In the genomic region with DNA sequence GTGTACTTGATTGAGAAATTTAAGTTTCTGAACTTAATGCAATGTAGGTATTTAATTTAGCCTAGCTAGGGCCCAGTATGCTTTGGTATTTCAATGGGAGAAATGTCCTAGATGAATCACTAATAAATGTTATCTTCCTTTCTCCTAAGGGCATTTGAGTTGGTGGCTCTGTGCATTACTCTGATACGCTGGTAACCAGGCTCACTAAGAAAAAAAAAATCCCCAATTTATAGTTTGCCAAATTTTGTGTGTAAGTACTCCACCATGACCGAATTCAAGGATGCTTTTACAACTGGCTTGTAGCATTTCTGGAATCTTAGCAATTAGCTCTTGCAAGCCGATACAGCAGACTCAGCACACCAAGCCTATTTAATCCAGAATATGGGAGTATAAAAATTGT, we compare ENCODE assay signal across 18 cellular contexts.
A peak's percentile ranks its signal among the peaks of the same experiment; 100 is the strongest.
DNase-seq lines count a peak whose midpoint lies in the region; ATAC-seq and TF ChIP-seq lines count a peak whose summit lies in the region.
"Had no signal": no experiment of that assay in that cellular context is flagged by ENCODE, and none has a peak within 500 bp of the region (broad histone marks: within the 10 kb centered on the region; RNA-seq: fewer than 3 reads in every experiment).

No MANE protein-coding gene starts in this region.

- H3K4me1 ChIP-seq in CD4-positive, CD25-positive, alpha-beta regulatory T cell (ENCODE audit: control insufficient read depth, insufficient read depth, low read length, poor library complexity, severe bottlenecking), result peaks cover 14% of the 10 kb centered on the region
- H3K4me1 ChIP-seq in GM23248 (ENCODE audit: insufficient read depth) (peaks cover 16% of the 10 kb centered on the region), OCI-LY1 (ENCODE audit: insufficient read depth, low read length, severe bottlenecking) (peaks cover 57% of the 10 kb centered on the region), tibial artery (peaks cover 0 to 47% (median 9%) of the 10 kb centered on the region in 4 donors)

- H3K4me2 ChIP-seq in GM23248 (ENCODE audit: unreplicated experiment) (no peak overlapping the region), OCI-LY1 (ENCODE audit: low read length) (no peak overlapping the region)
- H3K4me2 ChIP-seq: BLaER1, GM23338 had no signal

- H3K79me2 ChIP-seq in GM23248 (ENCODE audit: insufficient read depth) (no peaks in the 10 kb centered on the region), OCI-LY1 (ENCODE audit: insufficient read depth, low read length) (no peaks in the 10 kb centered on the region)

- no peaks in the 10 kb centered on the region for H3K27me3 ChIP-seq in CD4-positive, CD25-positive, alpha-beta regulatory T cell (ENCODE audit: control insufficient read depth, insufficient read depth, low read length)
- no peaks in the 10 kb centered on the region for H3K27me3 ChIP-seq in GM23248 (replicated peaks; ENCODE audit: insufficient read depth)
- no peaks in the 10 kb centered on the region for H3K27me3 ChIP-seq in OCI-LY1 (ENCODE audit: insufficient read depth, low read length)
- H3K27me3 ChIP-seq in tibial artery, result no peaks in the 10 kb centered on the region
- H3K27me3 ChIP-seq: BLaER1 had no signal

- H3K4me3 ChIP-seq in CD4-positive, CD25-positive, alpha-beta regulatory T cell (ENCODE audit: low read depth, low read length), result no peak overlapping the region
- no peak overlapping the region for H3K4me3 ChIP-seq in GM23248
- no peak overlapping the region for H3K4me3 ChIP-seq in OCI-LY1 (ENCODE audit: low read depth, low read length, poor library complexity, severe bottlenecking)
- H3K4me3 ChIP-seq in tibial artery, result no peak overlapping the region
- H3K4me3 ChIP-seq: BLaER1, GM23338 had no signal

- no peak for ATAC-seq in CD4-positive, CD25-positive, alpha-beta regulatory T cell (ENCODE audit: low read depth in 2 of 2)
- ATAC-seq in stimulated activated effector memory CD8-positive, alpha-beta T cell treated with anti-CD3 and anti-CD28 coated beads, Interleukin-12 subunit alpha, Interleukin-12 subunit beta, amount 100 ng/mL, for 72 hours, result no peak
- no peak for ATAC-seq in activated naive CD4-positive, alpha-beta T cell treated with anti-CD3 and anti-CD28 coated beads, Interleukin-2, amount 50 U/mL, for 72 hours
- ATAC-seq in GM21390 (IDR thresholded peaks at IDR 0.05; ENCODE audit: unreplicated experiment), result no peak
- ATAC-seq: GM23338, HCT116 had no signal

- peaks cover 9 to 21% (median 14%) of the 10 kb centered on the region in 4 donors for H3K4me1 Mint-ChIP-seq in CD4-positive, CD25-positive, alpha-beta regulatory T cell
- H3K4me1 Mint-ChIP-seq in stimulated activated effector memory CD8-positive, alpha-beta T cell treated with anti-CD3 and anti-CD28 coated beads, Interleukin-12 subunit alpha, Interleukin-12 subunit beta, amount 100 ng/mL, for 72 hours, result peaks cover 30% of the 10 kb centered on the region
- H3K4me1 Mint-ChIP-seq: GM23338 had no signal

- no peaks in the 10 kb centered on the region for H3K9me3 ChIP-seq in CD4-positive, CD25-positive, alpha-beta regulatory T cell (ENCODE audit: control insufficient read depth in 2 of 2, low read length in 2 of 2)
- H3K9me3 ChIP-seq in GM23248 (ENCODE audit: low read depth) (no peaks in the 10 kb centered on the region), OCI-LY1 (ENCODE audit: low read length) (no peaks in the 10 kb centered on the region), tibial artery (no peaks in the 10 kb centered on the region)

- H3K9me2 ChIP-seq in GM23248 (ENCODE audit: insufficient read depth) (no peaks in the 10 kb centered on the region), OCI-LY1 (ENCODE audit: low read depth, low read length) (no peaks in the 10 kb centered on the region)

- 66 to 75% methylated on average over 3 of the region's 3 CpGs for WGBS in GM23248 (ENCODE audit: low coverage in 1 of 2, low lambda C conversion rate in 2 of 2, missing lambda C conversion rate in 2 of 2), 2 experiments

- H3K36me3 Mint-ChIP-seq in CD4-positive, CD25-positive, alpha-beta regulatory T cell, result no peaks in the 10 kb centered on the region
- H3K36me3 Mint-ChIP-seq in stimulated activated effector memory CD8-positive, alpha-beta T cell treated with anti-CD3 and anti-CD28 coated beads, Interleukin-12 subunit alpha, Interleukin-12 subunit beta, amount 100 ng/mL, for 72 hours, result no peaks in the 10 kb centered on the region
- H3K36me3 Mint-ChIP-seq in activated naive CD4-positive, alpha-beta T cell treated with anti-CD3 and anti-CD28 coated beads, Interleukin-2, amount 50 U/mL, for 72 hours, result peaks cover 0 to 24% of the 10 kb centered on the region in 2 donors
- H3K36me3 Mint-ChIP-seq: CD8-positive, alpha-beta memory T cell had no signal

- H3K27me3 Mint-ChIP-seq in CD4-positive, CD25-positive, alpha-beta regulatory T cell, result no peaks in the 10 kb centered on the region
- H3K27me3 Mint-ChIP-seq: B cell; CD4-positive, alpha-beta T cell; CD8-positive, alpha-beta memory T cell had no signal

- no peak overlapping the region for H3K27ac ChIP-seq in CD4-positive, CD25-positive, alpha-beta regulatory T cell (ENCODE audit: insufficient read depth, low read length, poor library complexity, severe bottlenecking)
- H3K27ac ChIP-seq in GM23248 (no peak overlapping the region), OCI-LY1 (ENCODE audit: low read depth, low read length, poor library complexity, severe bottlenecking) (peak overlapping the region; percentile 42), tibial artery (no peak overlapping the region)
- H3K27ac ChIP-seq: 22Rv1, BLaER1 had no signal

- no peaks in the 10 kb centered on the region for H3K9me3 Mint-ChIP-seq in CD4-positive, CD25-positive, alpha-beta regulatory T cell
- no peaks in the 10 kb centered on the region for H3K9me3 Mint-ChIP-seq in stimulated activated effector memory CD8-positive, alpha-beta T cell treated with anti-CD3 and anti-CD28 coated beads, Interleukin-12 subunit alpha, Interleukin-12 subunit beta, amount 100 ng/mL, for 72 hours
- no peaks in the 10 kb centered on the region for H3K9me3 Mint-ChIP-seq in activated naive CD4-positive, alpha-beta T cell treated with anti-CD3 and anti-CD28 coated beads, Interleukin-2, amount 50 U/mL, for 72 hours
- H3K9me3 Mint-ChIP-seq: CD4-positive, alpha-beta T cell; CD8-positive, alpha-beta memory T cell; GM23338; H9 had no signal

- no peaks in the 10 kb centered on the region for H4K20me1 ChIP-seq in GM23248 (ENCODE audit: insufficient read depth)
- H4K20me1 ChIP-seq in OCI-LY1 (ENCODE audit: insufficient read depth, low read length), result no peaks in the 10 kb centered on the region
- H4K20me1 ChIP-seq: BLaER1 had no signal

- H3F3A ChIP-seq in GM23248 (ENCODE audit: insufficient read depth) (peaks cover 7% of the 10 kb centered on the region; the same call in 1 of the 2 replicates), OCI-LY1 (ENCODE audit: insufficient read depth, low read length) (no peaks in the 10 kb centered on the region)

- in situ Hi-C loops in GM23248 (cut with MboI), result no loop called here

- DNase-seq in CD4-positive, CD25-positive, alpha-beta regulatory T cell, result no peak
- DNase-seq in GM23248, result peak; percentile 19
- DNase-seq in stimulated activated effector memory CD8-positive, alpha-beta T cell treated with anti-CD3 and anti-CD28 coated beads, Interleukin-12 subunit alpha, Interleukin-12 subunit beta, amount 100 ng/mL, for 72 hours (ENCODE audit: low spot score in 2 of 2), result no peak
- no peak for DNase-seq in activated naive CD4-positive, alpha-beta T cell treated with anti-CD3 and anti-CD28 coated beads, Interleukin-2, amount 50 U/mL, for 72 hours (ENCODE audit: low spot score in 2 of 2)
- DNase-seq in tibial artery, result no peak
- DNase-seq in NCI-H446 (lab: John Stamatoyannopoulos, UW), result no peak
- DNase-seq: CD4-positive, alpha-beta T cell; CD8-positive, alpha-beta memory T cell; DMS 273 treated with DMSO at 0.1 percent for 48 hours; DMS79; H9 had no signal

- H3K9ac ChIP-seq in GM23248, result no peak overlapping the region
- H3K9ac ChIP-seq in OCI-LY1 (ENCODE audit: low read length), result no peak overlapping the region
- H3K9ac ChIP-seq: BLaER1 had no signal

- H3K27ac Mint-ChIP-seq in CD4-positive, CD25-positive, alpha-beta regulatory T cell, result peak overlapping the region in 2 of 3 donors; percentile 1 to 5
- H3K27ac Mint-ChIP-seq in stimulated activated effector memory CD8-positive, alpha-beta T cell treated with anti-CD3 and anti-CD28 coated beads, Interleukin-12 subunit alpha, Interleukin-12 subunit beta, amount 100 ng/mL, for 72 hours, result peak overlapping the region; percentile 6
- H3K27ac Mint-ChIP-seq in activated naive CD4-positive, alpha-beta T cell treated with anti-CD3 and anti-CD28 coated beads, Interleukin-2, amount 50 U/mL, for 72 hours, result no peak overlapping the region
- H3K27ac Mint-ChIP-seq: B cell; CD4-positive, alpha-beta T cell; GM23338 had no signal

- TF ChIP-seq CTCF in OCI-LY1 (IDR thresholded peaks at IDR 0.05; ENCODE audit: low read length) (no peak), tibial artery (IDR thresholded peaks at IDR 0.05) (no peak)

- intact Hi-C loops in tibial artery (cut with DNase I; ENCODE audit: low total_unique reads), result no loop called here

- no peaks in the 10 kb centered on the region for H3K36me3 ChIP-seq in CD4-positive, CD25-positive, alpha-beta regulatory T cell (ENCODE audit: control insufficient read depth, insufficient read depth, low read length)
- H3K36me3 ChIP-seq in GM23248 (ENCODE audit: low read depth) (no peaks in the 10 kb centered on the region), OCI-LY1 (ENCODE audit: insufficient read depth, low read length) (no peaks in the 10 kb centered on the region), tibial artery (no peaks in the 10 kb centered on the region)
- H3K36me3 ChIP-seq: BLaER1 had no signal

- no peak overlapping the region for H3K4me3 Mint-ChIP-seq in CD4-positive, CD25-positive, alpha-beta regulatory T cell
- no peak overlapping the region for H3K4me3 Mint-ChIP-seq in stimulated activated effector memory CD8-positive, alpha-beta T cell treated with anti-CD3 and anti-CD28 coated beads, Interleukin-12 subunit alpha, Interleukin-12 subunit beta, amount 100 ng/mL, for 72 hours
- H3K4me3 Mint-ChIP-seq: B cell; CD4-positive, alpha-beta T cell; CD8-positive, alpha-beta memory T cell; GM23338; H9 had no signal

- H2AFZ ChIP-seq in GM23248 (no peak overlapping the region), OCI-LY1 (ENCODE audit: low read length) (no peak overlapping the region)
- H2AFZ ChIP-seq: GM23338 had no signal

Comparison
In these comparisons a context has a peak if more than half of its experiments do, and no peak if none do; other contexts are left out.
1. H3K27ac Mint-ChIP-seq: peak in CD4-positive, CD25-positive, alpha-beta regulatory T cell (2 of 3) and stimulated activated effector memory CD8-positive, alpha-beta T cell treated with anti-CD3 and anti-CD28 coated beads, Interleukin-12 subunit alpha, Interleukin-12 subunit beta, amount 100 ng/mL, for 72 hours (single experiment); none in activated naive CD4-positive, alpha-beta T cell treated with anti-CD3 and anti-CD28 coated beads, Interleukin-2, amount 50 U/mL, for 72 hours (0 of 2).